Comparison of ENCODE assay signal across 8 cellular contexts in the genomic region with DNA sequence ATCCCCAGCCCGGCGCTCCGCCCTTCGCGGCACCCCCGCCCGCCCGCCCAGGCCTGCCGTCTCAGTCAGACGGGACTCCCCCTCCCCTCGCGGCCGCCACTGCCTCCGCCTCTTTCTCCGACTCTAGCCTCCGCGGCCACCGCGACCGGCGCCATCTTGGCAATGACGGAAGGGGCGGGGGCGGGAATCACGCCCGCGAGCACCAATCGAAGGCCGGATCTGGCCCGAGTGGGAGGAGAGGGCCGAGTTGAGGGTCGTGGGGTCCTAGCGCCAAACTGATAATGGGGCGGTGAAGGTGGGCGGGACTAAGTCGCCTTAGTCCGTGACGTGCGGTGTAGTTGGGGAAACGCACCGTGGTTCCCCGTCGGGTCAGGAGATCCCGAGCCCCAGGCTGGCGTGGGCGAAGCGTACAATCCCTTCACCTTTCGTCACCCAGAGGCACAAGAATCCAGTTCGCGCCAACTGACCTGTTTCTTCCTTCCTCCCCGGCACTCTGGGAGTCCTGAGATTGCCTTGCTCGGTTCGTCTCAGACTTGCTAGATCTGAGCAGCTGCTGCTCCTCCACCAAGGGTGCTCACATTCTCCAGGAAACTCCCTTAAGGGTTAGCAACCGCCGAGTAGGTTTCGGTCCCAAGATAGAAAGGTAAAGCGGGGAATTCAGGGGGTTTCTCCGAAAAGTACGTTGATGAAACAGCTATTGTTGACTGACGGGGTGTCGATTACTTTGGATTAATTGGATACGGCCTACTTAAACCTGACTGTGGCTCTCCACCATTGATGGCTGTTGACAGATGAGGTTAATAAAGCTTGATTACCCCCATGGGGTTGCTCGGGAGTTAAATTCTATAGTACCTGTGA. TPM values are rescaled to one million over a fixed set of nuclear protein-coding genes. Genes with fewer than 3 reads are reported as not detected.
DNase-seq lines count a peak whose midpoint lies in the region; ATAC-seq, FAIRE-seq and TF ChIP-seq lines count a peak whose summit lies in the region.

A gene (minus strand): TSS at position 164 of the 858 bp plus-strand sequence. CDS start 35,843 bp downstream, outside the sequence.

- POLR2A ChIA-PET in OCI-LY7 (lab: Charles Lee): interaction anchor here (0.6 to 3.2 kb wide), 15 partner anchors 9 to 1465 kb away, joined by 3 to 18 read pairs (median 4); no protein-coding TSS in a partner anchor

- ATAC-seq in GM21526 (IDR thresholded peaks at IDR 0.05; ENCODE audit: low FRiP score, unreplicated experiment): peak; percentile 77

- H3K4me1 ChIP-seq in OCI-LY7 (ENCODE audit: insufficient read depth, low read length, poor library complexity, severe bottlenecking) (peaks cover 58% of the 10 kb centered on the region), mononuclear cell (ENCODE audit: insufficient read depth, low read length) (peaks cover 53% of the 10 kb centered on the region)

- CTCF ChIA-PET in OCI-LY7 (lab: Charles Lee; ENCODE audit: unreplicated experiment): no interaction called here

- H3K4me2 ChIP-seq in OCI-LY7 (ENCODE audit: low read length): peak within 1 kb of the TSS; percentile 82

- H3K79me2 ChIP-seq in OCI-LY7 (ENCODE audit: insufficient read depth, low read depth, low read length): peaks cover 60% of the 10 kb centered on the region

- FAIRE-seq in D721Med (lab: Jason Lieb, UNC): no peak

- peak within 1 kb of the TSS; percentile 83 for H3K27ac ChIP-seq in OCI-LY7 (ENCODE audit: low read depth, low read length, poor library complexity, severe bottlenecking)

- TF ChIP-seq CTCF in D721Med (IDR thresholded peaks at IDR 0.05; ENCODE audit: insufficient read depth, missing control alignments) (no peak), OCI-LY7 (conservative IDR thresholded peaks at IDR 0.05; ENCODE audit: low read length) (no peak)

- intact Hi-C loops in OCI-LY7 (cut with micrococcal nuclease; ENCODE audit: unreplicated experiment): loop anchor here (1.0 to 2.0 kb wide), 2 partner anchors 76 to 88 kb away; a partner anchor contains a TSS

- H3K9me3 ChIP-seq in OCI-LY7 (ENCODE audit: low read length): no peaks in the 10 kb centered on the region
- H3K9me3 ChIP-seq in mononuclear cell (ENCODE audit: low read depth, low read length): no peaks in the 10 kb centered on the region

- H3K9me2 ChIP-seq in OCI-LY7 (ENCODE audit: insufficient read depth, low read length): no peaks in the 10 kb centered on the region

- TSS peak; percentile 97 for BruUV-seq in OCI-LY7 (replicated peaks; lab: Mats Ljungman, UMichigan)

- H3K36me3 ChIP-seq in OCI-LY7 (ENCODE audit: insufficient read depth, low read length): peaks cover 4% of the 10 kb centered on the region; the same call in 1 of the 2 replicates

- no peaks in the 10 kb centered on the region for H3K27me3 ChIP-seq in mononuclear cell (ENCODE audit: insufficient read depth, low read length)

- peak within 1 kb of the TSS; percentile 96 for H3K4me3 ChIP-seq in OCI-LY7 (ENCODE audit: low read depth, low read length, poor library complexity, severe bottlenecking)
- H3K4me3 ChIP-seq in mononuclear cell (ENCODE audit: low read length): peak within 1 kb of the TSS; percentile 96

- no peaks in the 10 kb centered on the region for H4K20me1 ChIP-seq in OCI-LY7 (ENCODE audit: insufficient read depth, low read length)

- DNase-seq in D721Med (ENCODE audit: insufficient read length, low spot score): peak; percentile 55
- peak; percentile 87 for DNase-seq in HuH-7.5 (ENCODE audit: low spot score)
- DNase-seq in OCI-LY7 (ENCODE audit: low spot score): peak; percentile 98
- peak; percentile 98 for DNase-seq in activated T-cell treated with anti-CD3 and anti-CD28 coated beads for 24 hours (ENCODE audit: low read depth)
- DNase-seq in epidermal melanocyte (ENCODE audit: insufficient read length, low spot score): peak; percentile 80
- DNase-seq in stimulated activated CD8-positive, alpha-beta memory T cell treated with anti-CD3 and anti-CD28 coated beads, Interleukin-4, amount 100 ng/mL, for 1 hour (ENCODE audit: low read depth in 2 of 2, low spot score in 1 of 2): peak; percentile 94 to 98

- peak within 1 kb of the TSS; percentile 80 for H2AFZ ChIP-seq in OCI-LY7 (ENCODE audit: low read length)

RNA-seq across cellular contexts. Expression of the gene that starts here (rescaled TPM):
- 42.7 and 47.9 TPM in 2 replicates for total RNA-seq in OCI-LY7 (2014; rRNA removed; shearing (Covaris generic))
- total RNA-seq in OCI-LY7 (2022) (86.5 and 96.3 TPM in 2 replicates), mononuclear cell (115 TPM)

Comparison
In these comparisons a context has a peak if more than half of its experiments do, and no peak if none do; other contexts are left out.
1. Peak in every context shown above with its lines: DNase-seq, ATAC-seq, H3K4me3 ChIP-seq and H3K27ac ChIP-seq.